Comparison of ENCODE assay signal across 10 cellular contexts in genomic region chr15:72365844-72366243, GRCh38. TPM values are rescaled to one million over a fixed set of nuclear protein-coding genes. Genes with fewer than 3 reads are reported as not detected.
DNase-seq lines count a peak whose midpoint lies in the region; ATAC-seq, FAIRE-seq and TF ChIP-seq lines count a peak whose summit lies in the region.
"Had no signal": no experiment of that assay in that cellular context is flagged by ENCODE, and none has a peak within 500 bp of the region (broad histone marks: within the 10 kb centered on the region; RNA-seq: fewer than 3 reads in every experiment).

No MANE protein-coding gene starts in this region.

- H3K27me3 Mint-ChIP-seq in activated T-helper 17 cell treated with anti-CD3 and anti-CD28 coated beads, Interleukin-2, amount 50 U/mL, for 72 hours = no peaks in the 10 kb centered on the region
- H3K27me3 Mint-ChIP-seq in progenitor cell of endocrine pancreas = no peaks in the 10 kb centered on the region

- no peak overlapping the region for H3K9ac ChIP-seq in DND-41 (ENCODE audit: low read depth, low read length)

- H3K4me2 ChIP-seq in DND-41 (ENCODE audit: insufficient read depth, low read length) = no peak overlapping the region

- H3K27me3 ChIP-seq in DND-41 (ENCODE audit: insufficient read depth, low read length, poor library complexity) = no peaks in the 10 kb centered on the region

- peaks cover 22% of the 10 kb centered on the region; the same call in 1 of the 2 replicates for H4K20me1 ChIP-seq in DND-41 (ENCODE audit: insufficient read depth, low read length)

- H3K27ac Mint-ChIP-seq in activated T-helper 17 cell treated with anti-CD3 and anti-CD28 coated beads, Interleukin-2, amount 50 U/mL, for 72 hours = peak overlapping the region; percentile 21
- no peak overlapping the region for H3K27ac Mint-ChIP-seq in progenitor cell of endocrine pancreas
- H3K27ac Mint-ChIP-seq: nephron had no signal

- peaks cover 3% of the 10 kb centered on the region for H3K9me3 Mint-ChIP-seq in activated T-helper 17 cell treated with anti-CD3 and anti-CD28 coated beads, Interleukin-2, amount 50 U/mL, for 72 hours
- H3K9me3 Mint-ChIP-seq in progenitor cell of endocrine pancreas (ENCODE audit: low read depth) = no peaks in the 10 kb centered on the region
- H3K9me3 Mint-ChIP-seq: nephron had no signal

- peaks cover 55% of the 10 kb centered on the region for H3K79me2 ChIP-seq in DND-41 (ENCODE audit: insufficient read depth, low read length)

- H2AFZ ChIP-seq in DND-41 (ENCODE audit: low read depth, low read length) = no peak overlapping the region

- no peak overlapping the region for H3K4me3 Mint-ChIP-seq in activated T-helper 17 cell treated with anti-CD3 and anti-CD28 coated beads, Interleukin-2, amount 50 U/mL, for 72 hours
- H3K4me3 Mint-ChIP-seq in progenitor cell of endocrine pancreas (ENCODE audit: low read depth) = no peak overlapping the region
- H3K4me3 Mint-ChIP-seq: nephron had no signal

- peak; percentile 77 for DNase-seq in DND-41
- no peak for DNase-seq in progenitor cell of endocrine pancreas (ENCODE audit: low spot score, unreplicated experiment)
- no peak for DNase-seq in H54 (ENCODE audit: insufficient read length, low spot score)
- no peak for DNase-seq in RPMI8226

- no peak for FAIRE-seq in H54 (lab: Jason Lieb, UNC)

- H3K4me3 ChIP-seq in DND-41 (ENCODE audit: low read depth in 1 of 2, low read length in 2 of 2) = no peak overlapping the region

- no peak for TF ChIP-seq CTCF in DND-41 (IDR thresholded peaks at IDR 0.05; ENCODE audit: borderline replicate concordance, extremely low read depth, low read length, poor library complexity, severe bottlenecking)
- no peak for TF ChIP-seq CTCF in progenitor cell of endocrine pancreas (IDR thresholded peaks at IDR 0.05; ENCODE audit: unreplicated experiment)

- H3K36me3 ChIP-seq in DND-41 (ENCODE audit: insufficient read depth, low read length) = peaks cover 6% of the 10 kb centered on the region; the same call in 1 of the 2 replicates

- H3K4me1 Mint-ChIP-seq in activated T-helper 17 cell treated with anti-CD3 and anti-CD28 coated beads, Interleukin-2, amount 50 U/mL, for 72 hours = peaks cover 33% of the 10 kb centered on the region
- H3K4me1 Mint-ChIP-seq in progenitor cell of endocrine pancreas (ENCODE audit: low read depth) = no peaks in the 10 kb centered on the region
- H3K4me1 Mint-ChIP-seq: nephron had no signal

- H3K27ac ChIP-seq in DND-41 (ENCODE audit: low read length) = no peak overlapping the region

- ATAC-seq in DND-41 (ENCODE audit: insufficient read depth, low read depth) = peak; percentile 100
- peak; percentile 97 for ATAC-seq in GM19438 (IDR thresholded peaks at IDR 0.05; ENCODE audit: low read depth, unreplicated experiment)
- ATAC-seq in HG03432 (IDR thresholded peaks at IDR 0.05; ENCODE audit: unreplicated experiment) = peak; percentile 84
- peak; percentile 97 for ATAC-seq in activated T-helper 17 cell treated with anti-CD3 and anti-CD28 coated beads, Interleukin-2, amount 50 U/mL, for 72 hours (replicated peaks)
- no peak for ATAC-seq in HG02798 (IDR thresholded peaks at IDR 0.05; ENCODE audit: poor library complexity, unreplicated experiment)
- ATAC-seq: SK-N-SH treated with all-trans-retinoic acid at 6 μM for 48 hours had no signal

- H3K36me3 Mint-ChIP-seq in activated T-helper 17 cell treated with anti-CD3 and anti-CD28 coated beads, Interleukin-2, amount 50 U/mL, for 72 hours (ENCODE audit: low read depth) = peaks cover 37% of the 10 kb centered on the region
- H3K36me3 Mint-ChIP-seq in progenitor cell of endocrine pancreas (ENCODE audit: insufficient read depth) = peaks cover 7% of the 10 kb centered on the region

- no peaks in the 10 kb centered on the region for H3K9me3 ChIP-seq in DND-41 (ENCODE audit: insufficient read depth, low read length, severe bottlenecking)

- no peak for TF ChIP-seq POLR2A in H54 (IDR thresholded peaks at IDR 0.05; ENCODE audit: low read depth, low read length)

- H3K4me1 ChIP-seq in DND-41 (ENCODE audit: insufficient read depth, low read length) = peaks cover 23% of the 10 kb centered on the region

RNA-seq across cellular contexts. Expression of gene HEXA, which starts 10.0 kb away (rescaled TPM):
- 10 to 100 TPM; 83.1 to 86.2 TPM for total RNA-seq in activated T-helper 17 cell treated with anti-CD3 and anti-CD28 coated beads, Interleukin-2, amount 50 U/mL, for 72 hours
- total RNA-seq in progenitor cell of endocrine pancreas = 67.4 and 77.8 TPM in 2 replicates

RNA-seq across cellular contexts. Expression of gene TMEM202, which starts 32.3 kb away (rescaled TPM):
- total RNA-seq in activated T-helper 17 cell treated with anti-CD3 and anti-CD28 coated beads, Interleukin-2, amount 50 U/mL, for 72 hours = not detected
- total RNA-seq in progenitor cell of endocrine pancreas = not detected in 2 replicates

RNA-seq across cellular contexts. Expression of gene CELF6, which starts 45.9 kb away (rescaled TPM):
- 1 to 10 TPM in 1 of 2 donors, under 1 TPM in 1; 0.52 to 1.0 TPM for total RNA-seq in activated T-helper 17 cell treated with anti-CD3 and anti-CD28 coated beads, Interleukin-2, amount 50 U/mL, for 72 hours
- total RNA-seq in progenitor cell of endocrine pancreas = 1.2 and 1.4 TPM in 2 replicates
